Comparison of ENCODE assay signal across 1 cellular context in the genomic region with DNA sequence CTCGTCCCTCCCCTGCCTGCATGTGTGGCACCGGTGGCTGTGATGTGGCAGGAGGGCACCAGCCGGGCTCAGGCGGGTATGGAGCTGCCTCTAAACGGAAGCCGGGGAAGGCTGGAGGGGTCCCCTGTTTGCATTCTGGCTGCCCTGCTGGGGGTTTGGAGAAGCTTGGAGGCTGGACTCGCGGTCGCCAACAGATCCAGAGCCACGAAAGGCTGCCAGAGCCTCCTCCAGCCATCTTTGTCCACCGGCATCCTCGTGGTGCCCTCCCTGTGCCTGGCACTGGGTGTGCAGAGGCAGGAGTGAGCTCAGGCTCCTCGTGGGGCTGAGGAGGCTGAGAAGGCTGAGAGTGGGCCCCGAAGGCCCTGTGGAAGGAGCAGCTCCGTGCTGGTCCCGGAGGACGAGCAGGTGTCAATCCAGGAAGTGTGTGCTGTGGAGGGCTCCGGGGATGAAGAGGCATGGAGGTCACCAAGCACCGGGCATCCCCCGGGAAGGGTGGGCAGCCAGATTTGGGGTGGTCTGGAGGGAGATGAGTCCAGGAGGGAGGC.
TF ChIP-seq lines count a peak whose summit lies in the region.

No MANE protein-coding gene starts in this region.

TF ChIP-seq in IMR-90, 13 proteins besides CTCF, POLR2A, EP300 and RAD21 (continued from another document):
- TF ChIP-seq MAZ (IDR thresholded peaks at IDR 0.05; ENCODE audit: borderline replicate concordance, low read depth, low read length), result no peak
- TF ChIP-seq MAFK (IDR thresholded peaks at IDR 0.05; ENCODE audit: low read depth, low read length), result no peak
- no peak for TF ChIP-seq FOS (IDR thresholded peaks at IDR 0.05; ENCODE audit: low read depth, low read length)
- no peak for TF ChIP-seq SMC3 (IDR thresholded peaks at IDR 0.05; ENCODE audit: low read depth, low read length)
- TF ChIP-seq CHD1 (IDR thresholded peaks at IDR 0.05; ENCODE audit: low read depth, low read length), result no peak
- TF ChIP-seq, protein P1, sequence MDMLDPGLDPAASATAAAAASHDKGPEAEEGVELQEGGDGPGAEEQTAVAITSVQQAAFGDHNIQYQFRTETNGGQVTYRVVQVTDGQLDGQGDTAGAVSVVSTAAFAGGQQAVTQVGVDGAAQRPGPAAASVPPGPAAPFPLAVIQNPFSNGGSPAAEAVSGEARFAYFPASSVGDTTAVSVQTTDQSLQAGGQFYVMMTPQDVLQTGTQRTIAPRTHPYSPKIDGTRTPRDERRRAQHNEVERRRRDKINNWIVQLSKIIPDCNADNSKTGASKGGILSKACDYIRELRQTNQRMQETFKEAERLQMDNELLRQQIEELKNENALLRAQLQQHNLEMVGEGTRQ (IDR thresholded peaks at IDR 0.05; ENCODE audit: low read depth, low read length), result no peak
- TF ChIP-seq, protein P2, sequence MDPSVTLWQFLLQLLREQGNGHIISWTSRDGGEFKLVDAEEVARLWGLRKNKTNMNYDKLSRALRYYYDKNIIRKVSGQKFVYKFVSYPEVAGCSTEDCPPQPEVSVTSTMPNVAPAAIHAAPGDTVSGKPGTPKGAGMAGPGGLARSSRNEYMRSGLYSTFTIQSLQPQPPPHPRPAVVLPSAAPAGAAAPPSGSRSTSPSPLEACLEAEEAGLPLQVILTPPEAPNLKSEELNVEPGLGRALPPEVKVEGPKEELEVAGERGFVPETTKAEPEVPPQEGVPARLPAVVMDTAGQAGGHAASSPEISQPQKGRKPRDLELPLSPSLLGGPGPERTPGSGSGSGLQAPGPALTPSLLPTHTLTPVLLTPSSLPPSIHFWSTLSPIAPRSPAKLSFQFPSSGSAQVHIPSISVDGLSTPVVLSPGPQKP (IDR thresholded peaks at IDR 0.05; ENCODE audit: borderline replicate concordance, low read depth, low read length), result no peak
